11 cellular contexts compared by ENCODE assay signal in genomic region chr9:110543631-110544051, GRCh38. TPM values are rescaled to one million over a fixed set of nuclear protein-coding genes. Genes with fewer than 3 reads are reported as not detected.
DNase-seq lines count a peak whose midpoint lies in the region; ATAC-seq and TF ChIP-seq lines count a peak whose summit lies in the region.
"Had no signal": no experiment of that assay in that cellular context is flagged by ENCODE, and none has a peak within 500 bp of the region (broad histone marks: within the 10 kb centered on the region; RNA-seq: fewer than 3 reads in every experiment).

No MANE protein-coding gene starts in this region.

- no peaks in the 10 kb centered on the region for H3K9me3 ChIP-seq in heart left ventricle

- H3K4me1 ChIP-seq in GM23338 (ENCODE audit: insufficient read depth) (peaks cover 10% of the 10 kb centered on the region; the same call in 1 of the 2 replicates), heart left ventricle (peaks cover 0 to 34% (median 2%) of the 10 kb centered on the region in 12 donors)

- CTCF ChIA-PET in WTC11 (lab: Charles Lee), result no interaction called here

- H3K4me3 ChIP-seq in GM23338, result no peak overlapping the region
- no peak overlapping the region for H3K4me3 ChIP-seq in heart left ventricle

- no peak for TF ChIP-seq POLR2A in heart left ventricle (IDR thresholded peaks at IDR 0.05)

- H3K9me2 ChIP-seq in GM23338 (ENCODE audit: insufficient read depth), result 0 out of 2 replicates have a peak, but pooled peaks cover 9% of the 10 kb centered on the region

- H3K27me3 ChIP-seq in GM23338 (ENCODE audit: insufficient read depth) (no peaks in the 10 kb centered on the region), heart left ventricle (no peaks in the 10 kb centered on the region)

- TF ChIP-seq CTCF in GM23338 (conservative IDR thresholded peaks at IDR 0.05; ENCODE audit: low read depth in 2 of 2) (no peak), WTC11 (IDR thresholded peaks at IDR 0.05) (no peak), heart left ventricle (IDR thresholded peaks at IDR 0.05) (no peak)

- H4K20me1 ChIP-seq in GM23338 (replicated peaks; ENCODE audit: insufficient read depth), result no peaks in the 10 kb centered on the region

- H3K27ac Mint-ChIP-seq in GM23338 (no peak overlapping the region), WTC11 (no peak overlapping the region)
- H3K27ac Mint-ChIP-seq: CD4-positive, CD25-positive, alpha-beta regulatory T cell; nephron progenitor cell; stimulated activated effector memory CD8-positive, alpha-beta T cell treated with anti-CD3 and anti-CD28 coated beads, Interleukin-12 subunit alpha, Interleukin-12 subunit beta, amount 100 ng/mL, for 72 hours had no signal

- H3K36me3 ChIP-seq in GM23338 (ENCODE audit: insufficient read depth) (no peaks in the 10 kb centered on the region), heart left ventricle (no peaks in the 10 kb centered on the region)

- H3K4me1 Mint-ChIP-seq in GM23338 (no peaks in the 10 kb centered on the region), WTC11 (no peaks in the 10 kb centered on the region)
- H3K4me1 Mint-ChIP-seq: CD4-positive, CD25-positive, alpha-beta regulatory T cell; nephron progenitor cell; stimulated activated effector memory CD8-positive, alpha-beta T cell treated with anti-CD3 and anti-CD28 coated beads, Interleukin-12 subunit alpha, Interleukin-12 subunit beta, amount 100 ng/mL, for 72 hours had no signal

- peak overlapping the region; percentile 95 for H2AFZ ChIP-seq in GM23338

- H3K4me3 Mint-ChIP-seq in GM23338 (no peak overlapping the region), WTC11 (no peak overlapping the region)
- H3K4me3 Mint-ChIP-seq: CD4-positive, CD25-positive, alpha-beta regulatory T cell; nephron progenitor cell; stimulated activated effector memory CD8-positive, alpha-beta T cell treated with anti-CD3 and anti-CD28 coated beads, Interleukin-12 subunit alpha, Interleukin-12 subunit beta, amount 100 ng/mL, for 72 hours had no signal

- H3K9me3 Mint-ChIP-seq in GM23338 (no peaks in the 10 kb centered on the region), WTC11 (no peaks in the 10 kb centered on the region)
- H3K9me3 Mint-ChIP-seq: CD4-positive, CD25-positive, alpha-beta regulatory T cell; nephron progenitor cell; stimulated activated effector memory CD8-positive, alpha-beta T cell treated with anti-CD3 and anti-CD28 coated beads, Interleukin-12 subunit alpha, Interleukin-12 subunit beta, amount 100 ng/mL, for 72 hours had no signal

- intact Hi-C loops in heart left ventricle (cut with DNase I), result loop anchor here in 1 of 10 donors (10.0 kb wide), 1 partner anchor 649 kb away; no protein-coding TSS in a partner anchor
- intact Hi-C loops in sciatic nerve (cut with DNase I), result no loop called here

- no peaks in the 10 kb centered on the region for H3K36me3 Mint-ChIP-seq in GM23338 (ENCODE audit: low read depth)
- no peaks in the 10 kb centered on the region for H3K36me3 Mint-ChIP-seq in WTC11
- H3K36me3 Mint-ChIP-seq: CD4-positive, CD25-positive, alpha-beta regulatory T cell; stimulated activated effector memory CD8-positive, alpha-beta T cell treated with anti-CD3 and anti-CD28 coated beads, Interleukin-12 subunit alpha, Interleukin-12 subunit beta, amount 100 ng/mL, for 72 hours had no signal

- H3K27ac ChIP-seq in GM23338 (ENCODE audit: low read depth), result no peak overlapping the region
- peak overlapping the region in 8 of 12 donors; percentile 2 to 70 (median 45) for H3K27ac ChIP-seq in heart left ventricle

- H3K4me2 ChIP-seq in GM23338, result no peak overlapping the region; the same call in 1 of the 2 replicates

- POLR2A ChIA-PET in WTC11 (lab: Charles Lee), result no interaction called here

- H3K27me3 Mint-ChIP-seq in GM23338 (ENCODE audit: insufficient read depth, low read depth, poor library complexity) (no peaks in the 10 kb centered on the region), WTC11 (ENCODE audit: low read depth) (no peaks in the 10 kb centered on the region)
- H3K27me3 Mint-ChIP-seq: CD4-positive, CD25-positive, alpha-beta regulatory T cell had no signal

- in situ Hi-C loops in ACHN (cut with HindIII; ENCODE audit: low pct_ligation_motif_present, low pct_unique_long_range_greater_than_20kb, low sequenced_read_pairs), result no loop called here

- no peaks in the 10 kb centered on the region for H3F3A ChIP-seq in GM23338 (replicated peaks; ENCODE audit: low read depth)

- no peaks in the 10 kb centered on the region for H3K79me2 ChIP-seq in GM23338 (replicated peaks; ENCODE audit: insufficient read depth)

- DNase-seq in GM23338 (ENCODE audit: low spot score), result peak; percentile 13
- no peak for DNase-seq in WTC11 (ENCODE audit: low spot score)
- peak in 4 of 5 donors; percentile 32 to 44 (median 35) for DNase-seq in heart left ventricle
- DNase-seq in sciatic nerve (ENCODE audit: low spot score), result peak; percentile 61
- DNase-seq in ACHN, result no peak
- no peak for DNase-seq in NCI-H187 treated with DMSO at 0.1 percent for 48 hours (lab: John Stamatoyannopoulos, UW)
- DNase-seq in NCI-H2227 (lab: John Stamatoyannopoulos, UW; ENCODE audit: unreplicated experiment), result no peak
- DNase-seq: CD4-positive, CD25-positive, alpha-beta regulatory T cell; nephron progenitor cell had no signal

- WGBS in heart left ventricle, 4 donors, result 28 to 60% (median 55%) methylated on average over 2 of the region's 2 CpGs

- ATAC-seq in GM23338 (peak; percentile 83), WTC11 (peak; percentile 84), heart left ventricle (peak; percentile 22 to 60 (median 46)), sciatic nerve (peak; percentile 77), GM18867 (IDR thresholded peaks at IDR 0.05; ENCODE audit: unreplicated experiment) (no peak)
- ATAC-seq: stimulated activated effector memory CD8-positive, alpha-beta T cell treated with anti-CD3 and anti-CD28 coated beads, Interleukin-12 subunit alpha, Interleukin-12 subunit beta, amount 100 ng/mL, for 72 hours had no signal

TF ChIP-seq in GM23338, 12 proteins besides CTCF, POLR2A, EP300 and RAD21 (continues in another document):
- no peak for TF ChIP-seq EZH2phosphoT487 (IDR thresholded peaks at IDR 0.05; ENCODE audit: unreplicated experiment)
- no peak for TF ChIP-seq ZNF114 (CRISPR knock-in tag; IDR thresholded peaks at IDR 0.05)
- TF ChIP-seq, protein P1, sequence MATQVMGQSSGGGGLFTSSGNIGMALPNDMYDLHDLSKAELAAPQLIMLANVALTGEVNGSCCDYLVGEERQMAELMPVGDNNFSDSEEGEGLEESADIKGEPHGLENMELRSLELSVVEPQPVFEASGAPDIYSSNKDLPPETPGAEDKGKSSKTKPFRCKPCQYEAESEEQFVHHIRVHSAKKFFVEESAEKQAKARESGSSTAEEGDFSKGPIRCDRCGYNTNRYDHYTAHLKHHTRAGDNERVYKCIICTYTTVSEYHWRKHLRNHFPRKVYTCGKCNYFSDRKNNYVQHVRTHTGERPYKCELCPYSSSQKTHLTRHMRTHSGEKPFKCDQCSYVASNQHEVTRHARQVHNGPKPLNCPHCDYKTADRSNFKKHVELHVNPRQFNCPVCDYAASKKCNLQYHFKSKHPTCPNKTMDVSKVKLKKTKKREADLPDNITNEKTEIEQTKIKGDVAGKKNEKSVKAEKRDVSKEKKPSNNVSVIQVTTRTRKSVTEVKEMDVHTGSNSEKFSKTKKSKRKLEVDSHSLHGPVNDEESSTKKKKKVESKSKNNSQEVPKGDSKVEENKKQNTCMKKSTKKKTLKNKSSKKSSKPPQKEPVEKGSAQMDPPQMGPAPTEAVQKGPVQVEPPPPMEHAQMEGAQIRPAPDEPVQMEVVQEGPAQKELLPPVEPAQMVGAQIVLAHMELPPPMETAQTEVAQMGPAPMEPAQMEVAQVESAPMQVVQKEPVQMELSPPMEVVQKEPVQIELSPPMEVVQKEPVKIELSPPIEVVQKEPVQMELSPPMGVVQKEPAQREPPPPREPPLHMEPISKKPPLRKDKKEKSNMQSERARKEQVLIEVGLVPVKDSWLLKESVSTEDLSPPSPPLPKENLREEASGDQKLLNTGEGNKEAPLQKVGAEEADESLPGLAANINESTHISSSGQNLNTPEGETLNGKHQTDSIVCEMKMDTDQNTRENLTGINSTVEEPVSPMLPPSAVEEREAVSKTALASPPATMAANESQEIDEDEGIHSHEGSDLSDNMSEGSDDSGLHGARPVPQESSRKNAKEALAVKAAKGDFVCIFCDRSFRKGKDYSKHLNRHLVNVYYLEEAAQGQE (IDR thresholded peaks at IDR 0.05; ENCODE audit: unreplicated experiment), result no peak
- no peak for TF ChIP-seq POLR2AphosphoS5 (IDR thresholded peaks at IDR 0.05; ENCODE audit: low read depth)

TF ChIP-seq in WTC11, 78 proteins besides CTCF, POLR2A, EP300 and RAD21:
- TF ChIP-seq, protein P2, sequence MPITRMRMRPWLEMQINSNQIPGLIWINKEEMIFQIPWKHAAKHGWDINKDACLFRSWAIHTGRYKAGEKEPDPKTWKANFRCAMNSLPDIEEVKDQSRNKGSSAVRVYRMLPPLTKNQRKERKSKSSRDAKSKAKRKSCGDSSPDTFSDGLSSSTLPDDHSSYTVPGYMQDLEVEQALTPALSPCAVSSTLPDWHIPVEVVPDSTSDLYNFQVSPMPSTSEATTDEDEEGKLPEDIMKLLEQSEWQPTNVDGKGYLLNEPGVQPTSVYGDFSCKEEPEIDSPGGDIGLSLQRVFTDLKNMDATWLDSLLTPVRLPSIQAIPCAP (CRISPR knock-in tag; IDR thresholded peaks at IDR 0.05), result 0 out of 2 replicates have a peak, but pooled peaks have one; percentile 24
- no peak for TF ChIP-seq NR3C1 (CRISPR knock-in tag; conservative IDR thresholded peaks at IDR 0.05; ENCODE audit: low read depth)
TF ChIP-seq in WTC11: peak in this region for 1.

RNA-seq across cellular contexts. Expression of gene SVEP1, which starts 35.9 kb away (rescaled TPM):
- 0.50 and 0.63 TPM in 2 replicates for total RNA-seq in GM23338 (2014; rRNA removed; shearing (Covaris generic))
- polyA plus RNA-seq in GM23338 (2016; fragmentation: Nextera tagmentation; extraction: Ambion mirVana) (0.17 and 0.18 TPM in 2 replicates), heart left ventricle (under 1 TPM; 0.50 to 0.85 TPM)
- total RNA-seq in WTC11 (2021) (0.39 to 0.74 TPM (median 0.48 TPM) in 3 replicates), heart left ventricle (10 to 100 TPM in 2 of 9 donors, 1 to 10 TPM in 7; 4.1 to 34.4 (median 7.9) TPM), sciatic nerve (110 TPM)
- polyA plus RNA-seq: CD4-positive, CD25-positive, alpha-beta regulatory T cell had no signal

Comparison
In these comparisons a context has a peak if more than half of its experiments do, and no peak if none do; other contexts are left out.
1. DNase-seq: peak in GM23338 (single experiment), heart left ventricle (4 of 5) and sciatic nerve (single experiment); none in WTC11 (single experiment), ACHN (single experiment), NCI-H187 treated with DMSO at 0.1 percent for 48 hours (single experiment) and NCI-H2227 (single experiment).